ENCODE assay signal across 36 cellular contexts in the genomic region with DNA sequence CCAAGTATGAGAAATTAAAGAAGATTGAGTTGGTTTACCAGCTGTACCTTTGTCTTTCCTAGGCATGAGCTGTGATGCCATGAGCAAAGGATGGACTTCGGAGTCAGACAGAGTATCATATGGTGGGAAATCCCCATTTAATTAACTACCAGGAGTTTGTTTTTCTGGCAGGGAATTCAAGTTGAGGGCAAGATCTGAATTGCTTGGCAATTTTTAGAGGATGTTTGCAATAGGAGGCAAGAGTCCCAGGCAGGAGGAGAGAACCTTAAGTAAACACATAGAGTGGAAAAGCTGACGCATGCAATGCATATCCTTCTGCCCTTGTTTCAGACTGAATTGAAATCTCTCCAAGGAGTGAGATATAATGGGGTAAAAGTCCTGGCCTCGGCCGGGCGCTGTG.
DNase-seq lines count a peak whose midpoint lies in the region; ATAC-seq, FAIRE-seq and TF ChIP-seq lines count a peak whose summit lies in the region.
"Had no signal": no experiment of that assay in that cellular context is flagged by ENCODE, and none has a peak within 500 bp of the region (broad histone marks: within the 10 kb centered on the region; RNA-seq: fewer than 3 reads in every experiment).

No MANE protein-coding gene starts in this region.

- H3K9ac ChIP-seq in astrocyte (ENCODE audit: low read length) = no peak overlapping the region
- H3K9ac ChIP-seq: SK-N-SH had no signal

- no peak overlapping the region for H3K4me2 ChIP-seq in astrocyte (ENCODE audit: low read length)
- H3K4me2 ChIP-seq: SK-N-SH had no signal

- no peak overlapping the region for H3K27ac ChIP-seq in astrocyte (ENCODE audit: low read depth, low read length)
- H3K27ac ChIP-seq in small intestine (ENCODE audit: low read depth in 1 of 2, low read length in 1 of 2) = no peak overlapping the region
- H3K27ac ChIP-seq: left ventricle myocardium inferior, neutrophil, RWPE1, sigmoid colon, suprapubic skin, upper lobe of right lung had no signal

- DNase-seq in HT1080 (ENCODE audit: low read depth) (peak; percentile 39), astrocyte (ENCODE audit: low read depth) (peak; percentile 20), fibroblast of pulmonary artery (ENCODE audit: low read depth) (peak; percentile 48), small intestine (peak; percentile 7), MV-4-11 (lab: John Stamatoyannopoulos, UW) (no peak), retina (no peak)
- DNase-seq: activated CD4-positive, alpha-beta T cell treated with anti-CD3 and anti-CD28 coated beads for 1 hour; activated CD8-positive, alpha-beta T cell treated with anti-CD3 and anti-CD28 coated beads for 36 hours; amygdala; CD8-positive, alpha-beta T cell; central memory CD4-positive, alpha-beta T cell; DMS153; GF-D8; H7; KBM-7; left ventricle myocardium inferior; MM.1S; naive B cell; NCI-H1417; NCI-H2081; NCI-H226; NCI-H774; sigmoid colon; SK-N-SH; stimulated activated naive B cell treated with anti-CD40 and anti-IgM and Interleukin-4, amounts not matched to agents 10 μg/mL and 1 μg/mL and 100 μg/mL, for 72 hours; T-helper 17 cell; upper lobe of right lung had no signal

- H3K79me2 ChIP-seq in astrocyte (ENCODE audit: insufficient read depth, low read length) = no peaks in the 10 kb centered on the region

- H3K36me3 ChIP-seq in astrocyte (ENCODE audit: insufficient read depth, low read length) (no peaks in the 10 kb centered on the region), small intestine (ENCODE audit: control insufficient read depth in 2 of 2, insufficient read depth in 2 of 2, low read length in 2 of 2) (no peaks in the 10 kb centered on the region)
- H3K36me3 ChIP-seq: left ventricle myocardium inferior, neutrophil, sigmoid colon, suprapubic skin, upper lobe of right lung had no signal

- FAIRE-seq in astrocyte (lab: Jason Lieb, UNC) = no peak
- no peak for FAIRE-seq in small intestine (lab: Jason Lieb, UNC)
- FAIRE-seq: frontal cortex had no signal

- H3K9me3 Mint-ChIP-seq in astrocyte (ENCODE audit: unreplicated experiment) = peaks cover 8% of the 10 kb centered on the region

- H3K4me3 Mint-ChIP-seq in astrocyte (ENCODE audit: unreplicated experiment) = no peak overlapping the region
- H3K4me3 Mint-ChIP-seq: activated CD8-positive, alpha-beta T cell treated with anti-CD3 and anti-CD28 coated beads for 36 hours; activated naive CD4-positive, alpha-beta T cell treated with anti-CD3 and anti-CD28 coated beads, Interleukin-2, amount 50 U/mL, for 24 hours; activated T-helper 17 cell treated with anti-CD3 and anti-CD28 coated beads, Interleukin-2, amount 50 U/mL, for 72 hours; CD8-positive, alpha-beta T cell; mesothelial cell of epicardium; naive B cell; stimulated activated naive B cell treated with anti-CD40 and anti-IgM and Interleukin-4, amounts not matched to agents 10 μg/mL and 1 μg/mL and 100 μg/mL, for 72 hours; T-helper 17 cell had no signal

- H3K9me3 ChIP-seq in astrocyte (ENCODE audit: insufficient read depth, low read depth, low read length) (peaks cover 2% of the 10 kb centered on the region), small intestine (ENCODE audit: control insufficient read depth, low read depth) (no peaks in the 10 kb centered on the region)
- H3K9me3 ChIP-seq: neutrophil, sigmoid colon, SK-N-SH, suprapubic skin, upper lobe of right lung had no signal

- no peak overlapping the region for H3K27ac Mint-ChIP-seq in astrocyte (ENCODE audit: unreplicated experiment)
- H3K27ac Mint-ChIP-seq: activated CD8-positive, alpha-beta T cell treated with anti-CD3 and anti-CD28 coated beads for 36 hours; activated naive CD4-positive, alpha-beta T cell treated with anti-CD3 and anti-CD28 coated beads, Interleukin-2, amount 50 U/mL, for 24 hours; activated T-helper 17 cell treated with anti-CD3 and anti-CD28 coated beads, Interleukin-2, amount 50 U/mL, for 72 hours; CD8-positive, alpha-beta T cell; mesothelial cell of epicardium; naive B cell; progenitor cell of endocrine pancreas; stimulated activated naive B cell treated with anti-CD40 and anti-IgM and Interleukin-4, amounts not matched to agents 10 μg/mL and 1 μg/mL and 100 μg/mL, for 72 hours; T-helper 17 cell had no signal

- 22 to 63% (median 33%) methylated on average over 5 of the region's 5 CpGs for WGBS in small intestine, 3 donors

- H3K27me3 ChIP-seq in astrocyte (ENCODE audit: insufficient read depth, low read length) = no peaks in the 10 kb centered on the region
- H3K27me3 ChIP-seq in small intestine (ENCODE audit: control insufficient read depth in 2 of 2, insufficient read depth in 2 of 2, low read length in 2 of 2) = no peaks in the 10 kb centered on the region
- H3K27me3 ChIP-seq: neutrophil, sigmoid colon, suprapubic skin, upper lobe of right lung had no signal

- H3K4me1 ChIP-seq in astrocyte (ENCODE audit: insufficient read depth, low read length) (no peaks in the 10 kb centered on the region), small intestine (ENCODE audit: control insufficient read depth in 2 of 2, insufficient read depth in 1 of 2, low read depth in 1 of 2, low read length in 1 of 2) (no peaks in the 10 kb centered on the region)
- H3K4me1 ChIP-seq: left ventricle myocardium inferior, sigmoid colon, suprapubic skin, upper lobe of right lung had no signal

- H3K4me3 ChIP-seq in astrocyte (ENCODE audit: insufficient read depth, low read depth, low read length) = no peak overlapping the region
- H3K4me3 ChIP-seq in fibroblast of pulmonary artery (replicated peaks; ENCODE audit: low read depth, low read length) = no peak overlapping the region
- H3K4me3 ChIP-seq in small intestine (ENCODE audit: low read depth in 1 of 2, low read length in 2 of 2) = no peak overlapping the region
- H3K4me3 ChIP-seq: left ventricle myocardium inferior, sigmoid colon, suprapubic skin, upper lobe of right lung had no signal

- TF ChIP-seq CTCF in astrocyte (IDR thresholded peaks at IDR 0.05; ENCODE audit: insufficient read depth, low read depth, low read length) (no peak), fibroblast of pulmonary artery (IDR thresholded peaks at IDR 0.05; ENCODE audit: low read length, missing control alignments) (no peak)

- H3K36me3 Mint-ChIP-seq in astrocyte (ENCODE audit: low read depth, unreplicated experiment) = peaks cover 1% of the 10 kb centered on the region
- H3K36me3 Mint-ChIP-seq: CD8-positive, alpha-beta T cell; mesothelial cell of epicardium; stimulated activated naive B cell treated with anti-CD40 and anti-IgM and Interleukin-4, amounts not matched to agents 10 μg/mL and 1 μg/mL and 100 μg/mL, for 72 hours had no signal

- no peaks in the 10 kb centered on the region for H3K4me1 Mint-ChIP-seq in astrocyte (ENCODE audit: low read depth, unreplicated experiment)
- H3K4me1 Mint-ChIP-seq: activated naive CD4-positive, alpha-beta T cell treated with anti-CD3 and anti-CD28 coated beads, Interleukin-2, amount 50 U/mL, for 24 hours; activated T-helper 17 cell treated with anti-CD3 and anti-CD28 coated beads, Interleukin-2, amount 50 U/mL, for 72 hours; mesothelial cell of epicardium; naive B cell; stimulated activated naive B cell treated with anti-CD40 and anti-IgM and Interleukin-4, amounts not matched to agents 10 μg/mL and 1 μg/mL and 100 μg/mL, for 72 hours; T-helper 17 cell had no signal

- no peak overlapping the region for H2AFZ ChIP-seq in astrocyte (ENCODE audit: low read depth, low read length)

- no peaks in the 10 kb centered on the region for H4K20me1 ChIP-seq in astrocyte (ENCODE audit: insufficient read depth, low read length)

- no peak for ATAC-seq in GM19023 (IDR thresholded peaks at IDR 0.05; ENCODE audit: unreplicated experiment)
- ATAC-seq: activated CD8-positive, alpha-beta T cell treated with anti-CD3 and anti-CD28 coated beads for 36 hours; activated T-helper 17 cell treated with anti-CD3 and anti-CD28 coated beads, Interleukin-2, amount 50 U/mL, for 72 hours; CD8-positive, alpha-beta T cell; stimulated activated naive B cell treated with anti-CD40 and anti-IgM and Interleukin-4, amounts not matched to agents 10 μg/mL and 1 μg/mL and 100 μg/mL, for 72 hours; T-helper 17 cell; upper lobe of right lung had no signal

- H3K27me3 Mint-ChIP-seq in astrocyte (ENCODE audit: low read depth, unreplicated experiment) = peaks cover 6% of the 10 kb centered on the region
- H3K27me3 Mint-ChIP-seq: activated naive CD4-positive, alpha-beta T cell treated with anti-CD3 and anti-CD28 coated beads, Interleukin-2, amount 50 U/mL, for 24 hours; progenitor cell of endocrine pancreas had no signal

Comparison
In these comparisons a context has a peak if more than half of its experiments do, and no peak if none do; other contexts are left out.
1. DNase-seq: peak in HT1080 (single experiment), astrocyte (single experiment), fibroblast of pulmonary artery (single experiment) and small intestine (single experiment); none in MV-4-11 (single experiment) and retina (single experiment).